8 cellular contexts compared by ENCODE assay signal in the genomic region with DNA sequence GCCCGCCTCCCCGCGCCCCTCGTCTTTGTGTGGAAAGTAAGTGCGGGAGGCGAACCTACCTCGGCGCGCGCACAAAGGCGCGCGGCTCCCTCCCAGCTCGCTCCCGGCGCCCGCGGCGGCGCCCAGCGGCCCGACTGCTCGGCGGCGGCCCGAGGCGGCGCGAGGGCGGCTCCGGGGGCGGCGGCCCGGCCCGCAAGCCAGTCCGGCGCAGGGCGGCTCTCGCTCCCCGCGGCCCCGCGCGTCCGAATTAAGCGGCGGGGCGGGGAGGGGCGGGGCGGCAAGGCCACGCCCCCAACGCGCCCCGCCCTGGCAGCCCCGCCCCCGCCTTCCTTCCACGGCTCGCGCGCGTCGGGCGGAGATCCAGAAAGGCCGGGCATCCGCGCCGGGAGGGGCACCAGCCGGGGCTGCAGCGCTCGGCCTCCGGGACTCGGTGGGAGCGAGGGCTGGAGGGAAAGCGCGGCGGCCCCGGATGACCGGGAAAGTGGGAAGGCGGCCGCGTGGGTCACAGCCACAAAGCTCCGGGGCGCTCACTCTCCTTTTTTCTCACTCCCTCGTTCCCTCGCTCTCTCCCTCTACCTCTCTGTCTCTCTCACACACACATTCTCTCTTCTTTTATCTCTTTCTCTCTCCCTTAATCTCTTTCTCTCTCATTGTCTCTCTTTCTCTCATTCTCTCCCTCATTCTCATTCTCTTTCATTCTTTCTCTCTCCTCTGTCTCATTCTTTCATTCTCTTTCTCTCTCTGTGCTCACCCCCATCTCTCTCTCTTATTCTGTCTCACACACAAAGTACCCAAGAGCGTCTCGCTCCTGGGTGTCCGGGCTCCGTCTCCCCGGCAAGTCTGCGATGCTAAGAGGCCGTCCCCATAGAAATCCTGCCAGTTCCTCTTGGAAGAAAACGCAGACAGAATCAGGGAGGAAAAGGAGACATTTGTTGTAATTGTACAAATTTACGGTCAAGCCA.
A peak's percentile ranks its signal among the peaks of the same experiment; 100 is the strongest.
DNase-seq lines count a peak whose midpoint lies in the region; ATAC-seq and TF ChIP-seq lines count a peak whose summit lies in the region.

No MANE protein-coding gene starts in this region.

- H3K27me3 ChIP-seq in adrenal gland = no peaks in the 10 kb centered on the region
- no peaks in the 10 kb centered on the region for H3K27me3 ChIP-seq in heart right ventricle
- H3K27me3 ChIP-seq in trophoblast cell (ENCODE audit: insufficient read depth, low read length) = no peaks in the 10 kb centered on the region
- H3K27me3 ChIP-seq in upper lobe of right lung = no peaks in the 10 kb centered on the region

- peak; percentile 68 to 94 for TF ChIP-seq POLR2A in adrenal gland (IDR thresholded peaks at IDR 0.05)

- H3K18ac ChIP-seq in trophoblast cell (ENCODE audit: low read length) = peak overlapping the region; percentile 84

- peak overlapping the region; percentile 97 for H3K4me2 ChIP-seq in trophoblast cell (ENCODE audit: low read length)

- H3K23ac ChIP-seq in trophoblast cell (ENCODE audit: low read length) = no peak overlapping the region

- H3K79me1 ChIP-seq in trophoblast cell (ENCODE audit: low read length) = peaks cover 18% of the 10 kb centered on the region

- H4K8ac ChIP-seq in trophoblast cell (ENCODE audit: low read depth, low read length) = peak overlapping the region; percentile 70

- H3K9me3 ChIP-seq in adrenal gland (replicated peaks in 1 of 3) = no peaks in the 10 kb centered on the region
- H3K9me3 ChIP-seq in heart right ventricle = no peaks in the 10 kb centered on the region
- H3K9me3 ChIP-seq in trophoblast cell (ENCODE audit: insufficient read depth, low read depth, low read length) = no peaks in the 10 kb centered on the region
- no peaks in the 10 kb centered on the region for H3K9me3 ChIP-seq in upper lobe of right lung

- peak overlapping the region; percentile 49 for H3K4ac ChIP-seq in trophoblast cell (ENCODE audit: low read depth, low read length)

- H3K36me3 Mint-ChIP-seq in Calu3 (ENCODE audit: insufficient read depth, unreplicated experiment) = peaks cover 45% of the 10 kb centered on the region

- H3K4me3 Mint-ChIP-seq in Calu3 (ENCODE audit: low read depth, unreplicated experiment) = peak overlapping the region; percentile 85

- H3K4me1 ChIP-seq in adrenal gland (replicated peaks in 1 of 2) (peaks cover 19 to 40% of the 10 kb centered on the region in 2 donors), heart right ventricle (peaks cover 4 to 56% (median 20%) of the 10 kb centered on the region in 9 donors), trophoblast cell (ENCODE audit: control insufficient read depth in 1 of 2, insufficient read depth in 2 of 2, low read length in 2 of 2) (peaks cover 11 to 23% of the 10 kb centered on the region in 2 experiments), upper lobe of right lung (peaks cover 14% of the 10 kb centered on the region)

- DNase-seq in Calu3 = peak; percentile 79
- DNase-seq in HuH-7 (ENCODE audit: low spot score) = peak; percentile 71
- peak; percentile 80 to 88 (median 87) for DNase-seq in adrenal gland
- DNase-seq in heart right ventricle = peak; percentile 79 to 90
- DNase-seq in trophoblast cell = peak; percentile 56 to 86
- peak; percentile 92 for DNase-seq in upper lobe of right lung

- no peak overlapping the region for H2AK5ac ChIP-seq in trophoblast cell (ENCODE audit: low read length)

- peak overlapping the region; percentile 86 for H2AFZ ChIP-seq in trophoblast cell (ENCODE audit: insufficient read depth, low read length, poor library complexity)

- peak overlapping the region; percentile 77 for H3K9ac ChIP-seq in trophoblast cell (ENCODE audit: low read length)

- TF ChIP-seq CTCF in Calu3 (IDR thresholded peaks at IDR 0.05; ENCODE audit: unreplicated experiment) (no peak), adrenal gland (IDR thresholded peaks at IDR 0.05) (no peak), heart right ventricle (IDR thresholded peaks at IDR 0.05) (no peak), upper lobe of right lung (IDR thresholded peaks at IDR 0.05) (no peak)

- H2BK12ac ChIP-seq in trophoblast cell (ENCODE audit: low read length) = peak overlapping the region; percentile 69

- peak overlapping the region in 3 of 4 donors; percentile 4 to 75 (median 72) for H3K4me3 ChIP-seq in adrenal gland
- H3K4me3 ChIP-seq in heart right ventricle = peak overlapping the region; percentile 47 to 76 (median 64)
- peak overlapping the region; percentile 87 for H3K4me3 ChIP-seq in trophoblast cell (ENCODE audit: low read depth, low read length)
- peak overlapping the region; percentile 74 for H3K4me3 ChIP-seq in upper lobe of right lung

- 0 to 2% (median 1%) methylated on average over 29 to 94 of the region's 94 CpGs for WGBS in adrenal gland, 4 donors
- WGBS in heart right ventricle, 2 donors = 1 to 4% methylated on average over 37 to 94 of the region's 94 CpGs
- no CpG with 5 or more reads among the region's 94 CpGs for WGBS in trophoblast cell (ENCODE audit: extremely low coverage, insufficient coverage, insufficient read length)

- peak overlapping the region; percentile 83 for H4K91ac ChIP-seq in trophoblast cell (ENCODE audit: low read depth, low read length)

- peak overlapping the region; percentile 81 for H3K27ac Mint-ChIP-seq in Calu3 (ENCODE audit: unreplicated experiment)

- H3K79me2 ChIP-seq in trophoblast cell (ENCODE audit: control insufficient read depth, insufficient read depth, low read length, poor library complexity) = peaks cover 8% of the 10 kb centered on the region

- peaks cover 47% of the 10 kb centered on the region for H3K4me1 Mint-ChIP-seq in Calu3 (ENCODE audit: low read depth, unreplicated experiment)

- H4K12ac ChIP-seq in trophoblast cell (ENCODE audit: low read depth, low read length) = no peak overlapping the region

- H3K14ac ChIP-seq in trophoblast cell (ENCODE audit: low read length) = peak overlapping the region; percentile 65

- CTCF ChIA-PET in Calu3 (lab: Charles Lee) = no interaction called here

- no peaks in the 10 kb centered on the region for H3K27me3 Mint-ChIP-seq in Calu3 (ENCODE audit: unreplicated experiment)

- peak; percentile 55 for ATAC-seq in GM21381 (IDR thresholded peaks at IDR 0.05; ENCODE audit: unreplicated experiment)
- peak; percentile 77 for ATAC-seq in SK-N-SH treated with all-trans-retinoic acid at 6 μM for 48 hours
- ATAC-seq in heart right ventricle = peak; percentile 92 to 98 (median 95)
- peak; percentile 96 for ATAC-seq in upper lobe of right lung

- H3K9me3 Mint-ChIP-seq in Calu3 (ENCODE audit: low read depth, unreplicated experiment) = no peaks in the 10 kb centered on the region

- H3K36me3 ChIP-seq in adrenal gland (replicated peaks in 1 of 2) (no peaks in the 10 kb centered on the region), heart right ventricle (peaks cover 0 to 14% (median 0%) of the 10 kb centered on the region in 9 donors), trophoblast cell (ENCODE audit: control insufficient read depth in 1 of 2, insufficient read depth in 2 of 2, low read length in 2 of 2) (peaks cover 12 to 13% of the 10 kb centered on the region in 2 experiments), upper lobe of right lung (peaks cover 13% of the 10 kb centered on the region)

- intact Hi-C loops in Calu3 (cut with micrococcal nuclease; ENCODE audit: unreplicated experiment) = loop anchor here (5.0 kb wide), 4 partner anchors 48 to 72 kb away; no protein-coding TSS in a partner anchor
- intact Hi-C loops in adrenal gland (cut with DNase I) = loop anchor here in 1 of 2 donors (10.0 kb wide), 1 partner anchor 220 kb away; no protein-coding TSS in a partner anchor
- intact Hi-C loops in heart right ventricle (cut with DNase I) = loop anchor here in 2 of 10 donors (5.0 to 10.0 kb wide), 3 partner anchors 150 to 233 kb away; a partner anchor contains a TSS
- intact Hi-C loops in upper lobe of right lung (cut with DNase I) = no loop called here

- peak overlapping the region; percentile 49 for H2BK5ac ChIP-seq in trophoblast cell (ENCODE audit: low read depth, low read length, poor library complexity)

- H3K27ac ChIP-seq in adrenal gland (peak overlapping the region; percentile 64 to 90 (median 80)), heart right ventricle (peak overlapping the region in 7 of 10 donors; percentile 11 to 92 (median 70)), trophoblast cell (ENCODE audit: low read depth, low read length) (no peak overlapping the region), upper lobe of right lung (peak overlapping the region; percentile 85)

- BruUV-seq in Calu3 (replicated peaks; lab: Mats Ljungman, UMichigan) = no TSS peak

- H2BK120ac ChIP-seq in trophoblast cell (ENCODE audit: insufficient read depth, low read length, poor library complexity) = peak overlapping the region; percentile 90

TF ChIP-seq in SK-N-SH treated with all-trans-retinoic acid at 6 μM for 48 hours, 23 proteins besides CTCF, POLR2A, EP300 and RAD21:
- TF ChIP-seq OSR1 (CRISPR knock-in tag; IDR thresholded peaks at IDR 0.05) (no peak), TOX (CRISPR knock-in tag; IDR thresholded peaks at IDR 0.05; ENCODE audit: borderline replicate concordance) (no peak), RARB (CRISPR knock-in tag; IDR thresholded peaks at IDR 0.05) (no peak), TCF4 (CRISPR knock-in tag; IDR thresholded peaks at IDR 0.05; ENCODE audit: borderline replicate concordance) (no peak), CSDC2 (CRISPR knock-in tag; IDR thresholded peaks at IDR 0.05) (no peak), ZNF565 (CRISPR knock-in tag; conservative IDR thresholded peaks at IDR 0.05; ENCODE audit: low read depth) (no peak), ZFP3 (CRISPR knock-in tag; IDR thresholded peaks at IDR 0.05) (no peak)
- TF ChIP-seq, protein P1, sequence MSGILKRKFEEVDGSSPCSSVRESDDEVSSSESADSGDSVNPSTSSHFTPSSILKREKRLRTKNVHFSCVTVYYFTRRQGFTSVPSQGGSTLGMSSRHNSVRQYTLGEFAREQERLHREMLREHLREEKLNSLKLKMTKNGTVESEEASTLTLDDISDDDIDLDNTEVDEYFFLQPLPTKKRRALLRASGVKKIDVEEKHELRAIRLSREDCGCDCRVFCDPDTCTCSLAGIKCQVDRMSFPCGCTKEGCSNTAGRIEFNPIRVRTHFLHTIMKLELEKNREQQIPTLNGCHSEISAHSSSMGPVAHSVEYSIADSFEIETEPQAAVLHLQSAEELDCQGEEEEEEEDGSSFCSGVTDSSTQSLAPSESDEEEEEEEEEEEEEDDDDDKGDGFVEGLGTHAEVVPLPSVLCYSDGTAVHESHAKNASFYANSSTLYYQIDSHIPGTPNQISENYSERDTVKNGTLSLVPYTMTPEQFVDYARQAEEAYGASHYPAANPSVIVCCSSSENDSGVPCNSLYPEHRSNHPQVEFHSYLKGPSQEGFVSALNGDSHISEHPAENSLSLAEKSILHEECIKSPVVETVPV (CRISPR knock-in tag; IDR thresholded peaks at IDR 0.05) = no peak
